In genomic region chr14:67819563-67820411, GRCh38 we compare ENCODE assay signal across 8 cellular contexts. TPM values are rescaled to one million over a fixed set of nuclear protein-coding genes. Genes with fewer than 3 reads are reported as not detected.
A peak's percentile ranks its signal among the peaks of the same experiment; 100 is the strongest.
DNase-seq lines count a peak whose midpoint lies in the region; ATAC-seq and TF ChIP-seq lines count a peak whose summit lies in the region.

TSS of gene RAD51B (plus strand) at chr14:67819779.

- peak within 1 kb of the TSS; percentile 80 for H3K4me2 ChIP-seq in parathyroid adenoma (ENCODE audit: low read length)

- H3K9ac ChIP-seq in parathyroid adenoma = no peak within 1 kb of the TSS

- H3K27ac ChIP-seq in parathyroid adenoma = no peak within 1 kb of the TSS
- peak within 1 kb of the TSS; percentile 34 to 40 for H3K27ac ChIP-seq in tibial artery

- H3K36me3 ChIP-seq in parathyroid adenoma (ENCODE audit: control insufficient read depth, insufficient read depth, low read length) (no peaks in the 10 kb centered on the region), tibial artery (peaks cover 0 to 3% (median 0%) of the 10 kb centered on the region in 3 donors)

- DNase-seq in GM12864 (ENCODE audit: low read depth) (peak; percentile 64), NCI-H1417 (lab: John Stamatoyannopoulos, UW) (peak; percentile 87 to 93 (median 93)), SW480 (ENCODE audit: low spot score) (peak; percentile 80), cardiac septum (ENCODE audit: low spot score) (peak; percentile 92), tibial artery (peak; percentile 88 to 90)
- DNase-seq in activated naive CD8-positive, alpha-beta T cell treated with anti-CD3 and anti-CD28 coated beads, Interleukin-2, amount 50 U/mL, for 16 hours (ENCODE audit: low read depth, low spot score) = peak; percentile 61

- H3K4me1 ChIP-seq in parathyroid adenoma = no peaks in the 10 kb centered on the region
- peaks cover 0 to 30% (median 20%) of the 10 kb centered on the region in 4 donors for H3K4me1 ChIP-seq in tibial artery

- peak within 1 kb of the TSS; percentile 94 for H2AFZ ChIP-seq in parathyroid adenoma

- no peaks in the 10 kb centered on the region for H3K79me2 ChIP-seq in parathyroid adenoma

- no peaks in the 10 kb centered on the region for H3K9me3 ChIP-seq in parathyroid adenoma (ENCODE audit: control insufficient read depth, low read length)
- no peaks in the 10 kb centered on the region for H3K9me3 ChIP-seq in tibial artery

- no peaks in the 10 kb centered on the region for H3K27me3 ChIP-seq in parathyroid adenoma (ENCODE audit: control insufficient read depth, insufficient read depth, low read length)
- no peaks in the 10 kb centered on the region for H3K27me3 ChIP-seq in tibial artery

- TF ChIP-seq CTCF in GM12864 (IDR thresholded peaks at IDR 0.05; ENCODE audit: low read depth, low read length, missing control alignments) (no peak), parathyroid adenoma (IDR thresholded peaks at IDR 0.05) (no peak), tibial artery (IDR thresholded peaks at IDR 0.05) (no peak)

- peak; percentile 60 for ATAC-seq in HG02642 (IDR thresholded peaks at IDR 0.05; ENCODE audit: poor library complexity, unreplicated experiment)

- intact Hi-C loops in cardiac septum (cut with DNase I) (no loop called here), tibial artery (cut with DNase I; ENCODE audit: low total_unique reads) (no loop called here)

- H3K4me3 ChIP-seq in GM12864 (ENCODE audit: low read depth, low read length) (peak within 1 kb of the TSS; percentile 74), parathyroid adenoma (ENCODE audit: low read depth, low read length) (peak within 1 kb of the TSS; percentile 80), tibial artery (peak within 1 kb of the TSS; percentile 64 to 76)

RNA-seq across cellular contexts. Expression of gene RAD51B, which starts in this region (rescaled TPM):
- total RNA-seq in cardiac septum = 3.8 TPM
